8 cellular contexts compared by ENCODE assay signal in genomic region chr6:24431045-24431451, GRCh38. TPM values are rescaled to one million over a fixed set of nuclear protein-coding genes. Genes with fewer than 3 reads are reported as not detected.
A peak's percentile ranks its signal among the peaks of the same experiment; 100 is the strongest.
DNase-seq lines count a peak whose midpoint lies in the region; ATAC-seq and TF ChIP-seq lines count a peak whose summit lies in the region.

No MANE protein-coding gene starts in this region.

- H3K27ac ChIP-seq in A673 (ENCODE audit: low read depth, low read length, poor library complexity, severe bottlenecking) (no peak overlapping the region), SK-N-SH (ENCODE audit: low read depth in 2 of 2, low read length in 1 of 2) (no peak overlapping the region), parathyroid adenoma (no peak overlapping the region)

- no peaks in the 10 kb centered on the region for H3K4me1 ChIP-seq in A673 (ENCODE audit: insufficient read depth, low read length, poor library complexity, severe bottlenecking)
- no peaks in the 10 kb centered on the region for H3K4me1 ChIP-seq in Loucy (ENCODE audit: insufficient read depth, low read length, poor library complexity, severe bottlenecking)
- no peaks in the 10 kb centered on the region; a peak in 1 of 4 replicates for H3K4me1 ChIP-seq in SK-N-SH (ENCODE audit: control insufficient read depth in 1 of 2, insufficient read depth in 2 of 2, low read depth in 1 of 2, low read length in 1 of 2)
- H3K4me1 ChIP-seq in parathyroid adenoma, result no peaks in the 10 kb centered on the region

- H3K9me3 ChIP-seq in A673 (ENCODE audit: low read depth, low read length, poor library complexity, severe bottlenecking) (no peaks in the 10 kb centered on the region), Loucy (ENCODE audit: insufficient read depth, low read depth, low read length) (no peaks in the 10 kb centered on the region), SK-N-SH (no peaks in the 10 kb centered on the region), parathyroid adenoma (ENCODE audit: control insufficient read depth, low read length) (no peaks in the 10 kb centered on the region)

- no peak for ATAC-seq in HG03045 (IDR thresholded peaks at IDR 0.05; ENCODE audit: unreplicated experiment)

- BruUV-seq in A673 (replicated peaks; lab: Mats Ljungman, UMichigan), result no TSS peak

- H3K4me3 ChIP-seq in A673 (ENCODE audit: low read depth, low read length, poor library complexity, severe bottlenecking) (no peak overlapping the region), Loucy (ENCODE audit: low read length, poor library complexity, severe bottlenecking) (no peak overlapping the region), SK-N-SH (ENCODE audit: low read depth in 2 of 2, low read length in 1 of 2) (no peak overlapping the region), parathyroid adenoma (ENCODE audit: low read depth, low read length) (no peak overlapping the region)

- H2AFZ ChIP-seq in Loucy (ENCODE audit: low read length), result no peak overlapping the region
- no peak overlapping the region for H2AFZ ChIP-seq in SK-N-SH (ENCODE audit: low read depth)
- H2AFZ ChIP-seq in parathyroid adenoma, result no peak overlapping the region

- TF ChIP-seq EP300 in SK-N-SH (IDR thresholded peaks at IDR 0.05; ENCODE audit: borderline replicate concordance in 1 of 2, low read depth in 1 of 2, low read length in 1 of 2), result no peak

- POLR2A ChIA-PET in A673 (lab: Charles Lee; ENCODE audit: low non-redundant PET) (no interaction called here), SK-N-SH (lab: Yijun Ruan, JAX) (no interaction called here)

- no peaks in the 10 kb centered on the region for H3K9me2 ChIP-seq in Loucy (replicated peaks; ENCODE audit: low read depth, low read length)
- no peaks in the 10 kb centered on the region for H3K9me2 ChIP-seq in SK-N-SH

- CTCF ChIA-PET in A673 (lab: Charles Lee) (no interaction called here), SK-N-SH (lab: Yijun Ruan, JAX) (interaction anchor here (0.6 to 2.4 kb wide), 12 partner anchors 12 to 152 kb away, joined by 3 to 6 read pairs (median 4); partner anchors contain the start of gene ALDH5A1)

- DNase-seq in A673 (ENCODE audit: low spot score) (peak; percentile 63), GDM1 (lab: John Stamatoyannopoulos, UW) (peak; percentile 31), SK-N-SH (peak; percentile 66), fibroblast of peridontal ligament (ENCODE audit: extremely low read depth) (peak; percentile 60), GOT3 (lab: John Stamatoyannopoulos, UW) (no peak)

- peaks cover 2% of the 10 kb centered on the region for H3K36me3 ChIP-seq in A673 (ENCODE audit: insufficient read depth, low read length, poor library complexity, severe bottlenecking)
- peaks cover 5% of the 10 kb centered on the region; the same call in 1 of the 2 replicates for H3K36me3 ChIP-seq in Loucy (ENCODE audit: insufficient read depth, low read length)
- peaks cover under 1 to 7% of the 10 kb centered on the region in 2 experiments for H3K36me3 ChIP-seq in SK-N-SH (replicated peaks in 1 of 2; ENCODE audit: control insufficient read depth in 1 of 2, insufficient read depth in 2 of 2, low read length in 1 of 2)
- H3K36me3 ChIP-seq in parathyroid adenoma (ENCODE audit: control insufficient read depth, insufficient read depth, low read length), result no peaks in the 10 kb centered on the region

- H4K20me1 ChIP-seq in Loucy (ENCODE audit: insufficient read depth, low read length, poor library complexity, severe bottlenecking), result no peaks in the 10 kb centered on the region
- no peaks in the 10 kb centered on the region for H4K20me1 ChIP-seq in SK-N-SH (ENCODE audit: insufficient read depth)

- peak; percentile 80 for TF ChIP-seq CTCF in A673 (conservative IDR thresholded peaks at IDR 0.05; ENCODE audit: low read depth, low read length)
- TF ChIP-seq CTCF in Loucy (conservative IDR thresholded peaks at IDR 0.05; ENCODE audit: low read length), result peak; percentile 82
- TF ChIP-seq CTCF in SK-N-SH (IDR thresholded peaks at IDR 0.05), result peak; percentile 81
- TF ChIP-seq CTCF in parathyroid adenoma (IDR thresholded peaks at IDR 0.05), result peak; percentile 78

- H3K27me3 ChIP-seq in A673 (replicated peaks; ENCODE audit: insufficient read depth, low read depth, low read length, poor library complexity) (no peaks in the 10 kb centered on the region), Loucy (ENCODE audit: insufficient read depth, low read length, poor library complexity, severe bottlenecking) (no peaks in the 10 kb centered on the region), SK-N-SH (ENCODE audit: insufficient read depth) (no peaks in the 10 kb centered on the region), parathyroid adenoma (ENCODE audit: control insufficient read depth, insufficient read depth, low read length) (no peaks in the 10 kb centered on the region)

- intact Hi-C loops in A673 (cut with micrococcal nuclease; ENCODE audit: unreplicated experiment), result loop anchor here (5.0 kb wide), 1 partner anchor 266 kb away; no protein-coding TSS in a partner anchor

- H3F3A ChIP-seq in Loucy (ENCODE audit: low read depth) (no peaks in the 10 kb centered on the region), SK-N-SH (replicated peaks; ENCODE audit: insufficient read depth) (peaks cover 6% of the 10 kb centered on the region)

- H3K4me2 ChIP-seq in Loucy (ENCODE audit: low read depth, low read length, poor library complexity, severe bottlenecking) (no peak overlapping the region), SK-N-SH (no peak overlapping the region), parathyroid adenoma (ENCODE audit: low read length) (no peak overlapping the region)

- H3K79me2 ChIP-seq in Loucy (ENCODE audit: insufficient read depth, low read length), result no peaks in the 10 kb centered on the region
- H3K79me2 ChIP-seq in SK-N-SH (ENCODE audit: insufficient read depth), result no peaks in the 10 kb centered on the region
- H3K79me2 ChIP-seq in parathyroid adenoma, result no peaks in the 10 kb centered on the region

- TF ChIP-seq RAD21 in SK-N-SH (IDR thresholded peaks at IDR 0.05; ENCODE audit: low read length), result peak; percentile 61

- 64% methylated on average over 1 of the region's 1 CpG for WGBS in SK-N-SH (ENCODE audit: low lambda C conversion rate)

- H3K9ac ChIP-seq in Loucy (ENCODE audit: low read depth, low read length, poor library complexity, severe bottlenecking), result no peak overlapping the region
- no peak overlapping the region for H3K9ac ChIP-seq in SK-N-SH
- H3K9ac ChIP-seq in parathyroid adenoma, result no peak overlapping the region

TF ChIP-seq in SK-N-SH, 30 proteins besides CTCF, POLR2A, EP300 and RAD21:
- TF ChIP-seq ZBTB33 (IDR thresholded peaks at IDR 0.05; ENCODE audit: borderline replicate concordance, low read depth) (no peak), SMC3 (IDR thresholded peaks at IDR 0.05; ENCODE audit: low read depth, low read length) (peak; percentile 23; the same call in 1 of the 2 replicates), JUND (IDR thresholded peaks at IDR 0.05) (no peak), RCOR1 (IDR thresholded peaks at IDR 0.05; ENCODE audit: low read length) (no peak)

RNA-seq across cellular contexts. Expression of gene MRS2, which starts 28.3 kb away (rescaled TPM):
- total RNA-seq in A673 (2021), result 46.6 and 49.1 TPM in 2 replicates
- polyA plus RNA-seq in SK-N-SH (2012; rRNA removed), result 9.4 and 14.8 TPM in 2 replicates
- polyA plus RNA-seq in SK-N-SH (2012; cell fraction: cytosol; rRNA removed), result 13.1 and 14.5 TPM in 2 replicates
- polyA plus RNA-seq in SK-N-SH (2012; cell fraction: nucleus; rRNA removed), result 11.6 and 17.3 TPM in 2 replicates

RNA-seq across cellular contexts. Expression of gene GPLD1, which starts 58.3 kb away (rescaled TPM):
- total RNA-seq in A673 (2021), result 0.63 and 1.1 TPM in 2 replicates
- polyA plus RNA-seq in SK-N-SH (2012; rRNA removed), result 0.94 and 1.5 TPM in 2 replicates
- 0.71 and 1.2 TPM in 2 replicates for polyA plus RNA-seq in SK-N-SH (2012; cell fraction: cytosol; rRNA removed)
- 1.5 and 1.6 TPM in 2 replicates for polyA plus RNA-seq in SK-N-SH (2012; cell fraction: nucleus; rRNA removed)
